8 cellular contexts compared by ENCODE assay signal in the genomic region with DNA sequence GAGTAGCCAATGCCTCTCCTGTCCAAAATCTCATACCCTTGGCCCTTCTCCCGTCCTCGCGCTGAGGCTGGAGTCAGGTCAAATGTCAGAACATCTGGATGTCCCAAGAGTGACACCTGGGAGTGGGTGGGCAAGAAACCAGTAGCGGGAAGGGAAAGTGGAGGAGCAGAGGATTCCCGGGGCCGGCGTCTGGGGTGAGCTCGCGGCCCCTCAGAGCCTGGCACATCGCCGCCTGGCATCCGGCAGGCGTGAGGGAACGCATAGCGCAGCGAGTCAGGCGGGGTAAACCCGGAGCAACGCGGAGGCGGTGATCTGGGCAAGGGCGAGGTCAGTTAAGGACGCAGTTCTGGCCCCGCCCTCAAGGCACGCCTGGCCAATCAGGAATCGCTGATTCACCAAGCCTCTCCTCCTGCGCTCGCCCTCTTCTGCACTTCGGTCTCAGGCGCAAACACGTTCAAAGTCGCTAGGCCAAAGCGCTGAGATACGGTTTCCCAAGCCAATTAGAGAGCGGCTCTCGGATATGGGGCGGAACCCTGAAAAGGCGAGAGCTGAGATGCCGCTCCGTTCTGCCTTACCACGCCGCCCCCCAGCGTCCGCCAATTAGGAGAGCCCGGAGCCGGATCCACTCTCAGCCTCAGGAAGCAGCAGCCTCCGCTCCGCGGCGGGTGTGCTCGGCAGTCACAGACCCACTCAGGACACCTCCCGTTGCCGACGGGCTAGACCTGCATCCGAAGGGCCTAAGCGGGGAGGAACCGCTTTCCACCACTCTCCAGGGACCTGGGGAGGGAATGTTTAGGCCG. TPM values are rescaled to one million over a fixed set of nuclear protein-coding genes. Genes with fewer than 3 reads are reported as not detected.
DNase-seq lines count a peak whose midpoint lies in the region; ATAC-seq and TF ChIP-seq lines count a peak whose summit lies in the region.

No MANE protein-coding gene starts in this region.

- H3K4me1 ChIP-seq in osteoblast (ENCODE audit: insufficient read depth, low read length) (peaks cover 44% of the 10 kb centered on the region), thymus (ENCODE audit: control insufficient read depth, insufficient read depth, low read length) (peaks cover 9% of the 10 kb centered on the region)

- under 1% methylated on average over 58 of the region's 58 CpGs for WGBS in thymus

- TF ChIP-seq CTCF in glutamatergic neuron (IDR thresholded peaks at IDR 0.05; ENCODE audit: partially characterized antibody, unreplicated experiment) (no peak), osteoblast (IDR thresholded peaks at IDR 0.05; ENCODE audit: extremely low read depth, low read depth, low read length) (no peak)

- H3K4me3 ChIP-seq in GM08714 (ENCODE audit: low read length) (peak overlapping the region; percentile 81), osteoblast (ENCODE audit: insufficient read depth, low read length) (peak overlapping the region; percentile 74), thymus (ENCODE audit: low read length) (peak overlapping the region; percentile 61)

- H3K9me3 ChIP-seq in osteoblast (ENCODE audit: low read depth, low read length) (no peaks in the 10 kb centered on the region), thymus (ENCODE audit: control insufficient read depth) (no peaks in the 10 kb centered on the region)

- ATAC-seq in HG02588 (IDR thresholded peaks at IDR 0.05; ENCODE audit: unreplicated experiment) = peak; percentile 90
- peak; percentile 93 for ATAC-seq in SK-N-SH treated with all-trans-retinoic acid at 6 μM for 48 hours

- H3K4me3 Mint-ChIP-seq in activated naive CD8-positive, alpha-beta T cell treated with anti-CD3 and anti-CD28 coated beads for 36 hours = peak overlapping the region; percentile 90
- H3K4me3 Mint-ChIP-seq in glutamatergic neuron (ENCODE audit: unreplicated experiment) = peak overlapping the region; percentile 97

- peak overlapping the region; percentile 95 for H3K27ac ChIP-seq in osteoblast (ENCODE audit: low read depth, low read length)
- H3K27ac ChIP-seq in thymus (ENCODE audit: low read depth) = peak overlapping the region; percentile 98

- no peaks in the 10 kb centered on the region for H3K27me3 Mint-ChIP-seq in activated naive CD8-positive, alpha-beta T cell treated with anti-CD3 and anti-CD28 coated beads for 36 hours
- peaks cover 8% of the 10 kb centered on the region for H3K27me3 Mint-ChIP-seq in glutamatergic neuron (ENCODE audit: unreplicated experiment)

- DNase-seq in NCI-H1092 (lab: John Stamatoyannopoulos, UW) (peak; percentile 95), glutamatergic neuron (peak; percentile 96), osteoblast (ENCODE audit: insufficient read length, low spot score, missing footprints) (peak; percentile 94)
- peak; percentile 97 for DNase-seq in activated naive CD8-positive, alpha-beta T cell treated with anti-CD3 and anti-CD28 coated beads for 36 hours

- H3K36me3 ChIP-seq in osteoblast (ENCODE audit: insufficient read depth, low read length) (peaks cover 7% of the 10 kb centered on the region), thymus (ENCODE audit: control insufficient read depth, insufficient read depth) (peaks cover 16% of the 10 kb centered on the region)

- no peaks in the 10 kb centered on the region for H3K9me3 Mint-ChIP-seq in activated naive CD8-positive, alpha-beta T cell treated with anti-CD3 and anti-CD28 coated beads for 36 hours
- H3K9me3 Mint-ChIP-seq in glutamatergic neuron (ENCODE audit: unreplicated experiment) = peaks cover 3% of the 10 kb centered on the region

- H3K27ac Mint-ChIP-seq in activated naive CD8-positive, alpha-beta T cell treated with anti-CD3 and anti-CD28 coated beads for 36 hours = peak overlapping the region; percentile 96
- H3K27ac Mint-ChIP-seq in glutamatergic neuron (ENCODE audit: unreplicated experiment) = peak overlapping the region; percentile 84

- H3K4me2 ChIP-seq in osteoblast (ENCODE audit: insufficient read depth, low read length) = peak overlapping the region; percentile 95

- H3K79me2 ChIP-seq in osteoblast (ENCODE audit: insufficient read depth, low read length) = peaks cover 10% of the 10 kb centered on the region

- peak overlapping the region; percentile 84 for H2AFZ ChIP-seq in osteoblast (ENCODE audit: low read length)

- peaks cover 23% of the 10 kb centered on the region for H3K36me3 Mint-ChIP-seq in activated naive CD8-positive, alpha-beta T cell treated with anti-CD3 and anti-CD28 coated beads for 36 hours
- no peaks in the 10 kb centered on the region for H3K36me3 Mint-ChIP-seq in glutamatergic neuron (ENCODE audit: unreplicated experiment)

- H4K20me1 ChIP-seq in osteoblast (ENCODE audit: insufficient read depth, low read length) = no peaks in the 10 kb centered on the region

- H3K4me1 Mint-ChIP-seq in activated naive CD8-positive, alpha-beta T cell treated with anti-CD3 and anti-CD28 coated beads for 36 hours = peaks cover 35% of the 10 kb centered on the region
- peaks cover 18% of the 10 kb centered on the region for H3K4me1 Mint-ChIP-seq in glutamatergic neuron (ENCODE audit: low read depth, unreplicated experiment)

- H3K27me3 ChIP-seq in osteoblast (ENCODE audit: insufficient read depth, low read length) (no peaks in the 10 kb centered on the region), thymus (ENCODE audit: control insufficient read depth, insufficient read depth) (peaks cover 2% of the 10 kb centered on the region)

TF ChIP-seq in SK-N-SH treated with all-trans-retinoic acid at 6 μM for 48 hours, 23 proteins besides CTCF, POLR2A, EP300 and RAD21:
- no peak for TF ChIP-seq PPARA (CRISPR knock-in tag; IDR thresholded peaks at IDR 0.05; ENCODE audit: borderline replicate concordance)
- TF ChIP-seq TSHZ2 (CRISPR knock-in tag; IDR thresholded peaks at IDR 0.05) = 0 out of 2 replicates have a peak, but pooled peaks have one; percentile 12

RNA-seq across cellular contexts. Expression of gene VPS52, which starts 22.5 kb away (rescaled TPM):
- total RNA-seq in activated naive CD8-positive, alpha-beta T cell treated with anti-CD3 and anti-CD28 coated beads for 36 hours = 10 to 100 TPM; 43.4 to 44.6 TPM
- total RNA-seq in glutamatergic neuron (ENCODE audit: unreplicated experiment) (50.9 TPM), osteoblast (41.3 and 42.7 TPM in 2 replicates)
- polyA plus RNA-seq in thymus = 59.0 TPM

RNA-seq across cellular contexts. Expression of gene RPS18, which starts 22.7 kb away (rescaled TPM):
- 1,000 to 10,000 TPM; 3,940 to 3,999 TPM for total RNA-seq in activated naive CD8-positive, alpha-beta T cell treated with anti-CD3 and anti-CD28 coated beads for 36 hours
- total RNA-seq in glutamatergic neuron (ENCODE audit: unreplicated experiment) = 1,024 TPM
- total RNA-seq in osteoblast = 1,994 and 2,278 TPM in 2 replicates
- polyA plus RNA-seq in thymus = 5,710 TPM

RNA-seq across cellular contexts. Expression of gene B3GALT4, which starts 27.8 kb away (rescaled TPM):
- 1 to 10 TPM; 1.8 to 2.1 TPM for total RNA-seq in activated naive CD8-positive, alpha-beta T cell treated with anti-CD3 and anti-CD28 coated beads for 36 hours
- total RNA-seq in glutamatergic neuron (ENCODE audit: unreplicated experiment) (8.6 TPM), osteoblast (3.8 and 4.3 TPM in 2 replicates)
- 14.9 TPM for polyA plus RNA-seq in thymus

RNA-seq across cellular contexts. Expression of gene WDR46, which starts 39.9 kb away (rescaled TPM):
- 100 to 1,000 TPM; 105 to 107 TPM for total RNA-seq in activated naive CD8-positive, alpha-beta T cell treated with anti-CD3 and anti-CD28 coated beads for 36 hours
- total RNA-seq in glutamatergic neuron (ENCODE audit: unreplicated experiment) = 48.3 TPM
- total RNA-seq in osteoblast = 85.7 and 86.9 TPM in 2 replicates
- 68.6 TPM for polyA plus RNA-seq in thymus

RNA-seq across cellular contexts. Expression of gene PFDN6, which starts 40.3 kb away (rescaled TPM):
- total RNA-seq in activated naive CD8-positive, alpha-beta T cell treated with anti-CD3 and anti-CD28 coated beads for 36 hours = 100 to 1,000 TPM; 106 to 107 TPM
- total RNA-seq in glutamatergic neuron (ENCODE audit: unreplicated experiment) = 69.7 TPM
- 14.1 and 15.9 TPM in 2 replicates for total RNA-seq in osteoblast
- polyA plus RNA-seq in thymus = 171 TPM

Comparison
In these comparisons a context has a peak if more than half of its experiments do, and no peak if none do; other contexts are left out.
1. Peak in every context shown above with its lines: DNase-seq, ATAC-seq, H3K4me3 ChIP-seq and H3K27ac ChIP-seq.